ENCODE assay signal across 8 cellular contexts in the genomic region with DNA sequence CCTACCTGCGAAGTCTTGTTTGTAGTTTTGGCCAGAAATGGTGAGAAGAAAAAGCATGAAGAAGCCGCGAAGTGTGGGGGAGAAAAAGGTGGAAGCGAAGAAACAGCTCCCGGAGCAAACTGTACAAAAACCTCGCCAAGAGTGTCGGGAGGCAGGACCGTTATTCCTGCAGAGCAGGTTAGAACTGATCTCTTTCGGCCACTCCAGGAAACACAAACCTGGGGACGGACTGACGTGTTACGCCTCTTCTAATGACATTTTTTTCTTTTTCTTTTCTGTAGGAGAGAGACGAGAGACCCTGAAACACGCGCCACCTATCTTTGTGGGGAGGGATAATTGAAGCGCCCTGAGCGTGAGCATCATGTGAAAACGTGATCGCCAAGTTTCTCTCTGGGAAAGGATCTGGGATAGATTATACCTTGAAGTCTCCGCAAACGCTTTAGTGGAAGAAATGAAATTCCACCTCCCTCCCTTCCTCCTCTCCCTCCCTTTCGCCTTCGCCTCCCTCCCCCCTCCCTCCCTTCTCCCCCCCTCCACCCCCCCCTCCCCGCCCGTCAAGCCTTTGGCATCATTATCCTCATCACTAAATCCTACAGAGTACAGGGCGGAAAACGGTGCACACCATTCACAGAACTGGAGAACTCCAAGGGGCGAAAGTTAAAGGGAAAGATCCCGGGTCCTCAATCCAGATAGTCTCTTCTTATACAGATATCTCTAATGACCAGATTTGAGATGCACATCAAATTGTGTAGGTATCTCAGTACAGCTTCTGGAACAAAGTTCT. TPM values are rescaled to one million over a fixed set of nuclear protein-coding genes. Genes with fewer than 3 reads are reported as not detected.
DNase-seq lines count a peak whose midpoint lies in the region; ATAC-seq and TF ChIP-seq lines count a peak whose summit lies in the region.

TSS of gene ZEB2 (minus strand) at position 186 of the 784 bp plus-strand sequence. CDS start 2,769 bp downstream, outside the sequence.

- H3K27ac Mint-ChIP-seq in activated T-helper 2 cell treated with anti-CD3 and anti-CD28 coated beads, Interferon-gamma antibody, Interleukin-2, Interleukin-4, amounts not matched to agents 10 μg/mL and 5 μg/mL and 100 μg/mL, durations not matched to agents 14 hours and 24 hours and 36 hours, result no peak within 1 kb of the TSS
- H3K27ac Mint-ChIP-seq in glutamatergic neuron (ENCODE audit: unreplicated experiment), result no peak within 1 kb of the TSS

- H3K4me3 Mint-ChIP-seq in activated T-helper 2 cell treated with anti-CD3 and anti-CD28 coated beads, Interferon-gamma antibody, Interleukin-2, Interleukin-4, amounts not matched to agents 10 μg/mL and 5 μg/mL and 100 μg/mL, durations not matched to agents 14 hours and 24 hours and 36 hours (ENCODE audit: low read depth), result peak within 1 kb of the TSS; percentile 45
- H3K4me3 Mint-ChIP-seq in glutamatergic neuron (ENCODE audit: unreplicated experiment), result peak within 1 kb of the TSS; percentile 81

- TF ChIP-seq CTCF in glutamatergic neuron (IDR thresholded peaks at IDR 0.05; ENCODE audit: partially characterized antibody, unreplicated experiment) (peak; percentile 48), omental fat pad (IDR thresholded peaks at IDR 0.05) (no peak)

- peaks cover 34% of the 10 kb centered on the region for H3K27me3 Mint-ChIP-seq in activated T-helper 2 cell treated with anti-CD3 and anti-CD28 coated beads, Interferon-gamma antibody, Interleukin-2, Interleukin-4, amounts not matched to agents 10 μg/mL and 5 μg/mL and 100 μg/mL, durations not matched to agents 14 hours and 24 hours and 36 hours (ENCODE audit: low read depth)
- peaks cover 12% of the 10 kb centered on the region for H3K27me3 Mint-ChIP-seq in glutamatergic neuron (ENCODE audit: unreplicated experiment)

- intact Hi-C loops in activated T-helper 2 cell treated with anti-CD3 and anti-CD28 coated beads, Interferon-gamma antibody, Interleukin-2, Interleukin-4, amounts not matched to agents 10 μg/mL and 5 μg/mL and 100 μg/mL, durations not matched to agents 14 hours and 24 hours and 36 hours (cut with micrococcal nuclease), result loop anchor here (2.0 to 10.0 kb wide), 7 partner anchors 33 to 815 kb away; no protein-coding TSS in a partner anchor

- DNase-seq in NK-92 treated with Interleukin-12 subunit alpha and Interleukin-12 subunit beta, amount 100 ng/mL, for 24 hours (lab: John Stamatoyannopoulos, UW), result peak; percentile 53
- DNase-seq in NK-92 (lab: John Stamatoyannopoulos, UW; ENCODE audit: unreplicated experiment), result no peak
- peak; percentile 92 for DNase-seq in NCI-H2227 treated with DMSO at 0.1 percent for 48 hours (lab: John Stamatoyannopoulos, UW)
- DNase-seq in activated T-helper 2 cell treated with anti-CD3 and anti-CD28 coated beads, Interferon-gamma antibody, Interleukin-2, Interleukin-4, amounts not matched to agents 10 μg/mL and 5 μg/mL and 100 μg/mL, durations not matched to agents 14 hours and 24 hours and 36 hours (ENCODE audit: low spot score), result peak; percentile 30
- peak; percentile 57 for DNase-seq in glutamatergic neuron
- no peak for DNase-seq in omental fat pad (ENCODE audit: low spot score)

- peaks cover 9% of the 10 kb centered on the region for H3K36me3 Mint-ChIP-seq in activated T-helper 2 cell treated with anti-CD3 and anti-CD28 coated beads, Interferon-gamma antibody, Interleukin-2, Interleukin-4, amounts not matched to agents 10 μg/mL and 5 μg/mL and 100 μg/mL, durations not matched to agents 14 hours and 24 hours and 36 hours (ENCODE audit: low read depth)
- peaks cover 5% of the 10 kb centered on the region for H3K36me3 Mint-ChIP-seq in glutamatergic neuron (ENCODE audit: unreplicated experiment)

- H3K9me3 Mint-ChIP-seq in activated T-helper 2 cell treated with anti-CD3 and anti-CD28 coated beads, Interferon-gamma antibody, Interleukin-2, Interleukin-4, amounts not matched to agents 10 μg/mL and 5 μg/mL and 100 μg/mL, durations not matched to agents 14 hours and 24 hours and 36 hours, result no peaks in the 10 kb centered on the region
- peaks cover 16% of the 10 kb centered on the region for H3K9me3 Mint-ChIP-seq in glutamatergic neuron (ENCODE audit: unreplicated experiment)

- peaks cover 26% of the 10 kb centered on the region for H3K4me1 Mint-ChIP-seq in activated T-helper 2 cell treated with anti-CD3 and anti-CD28 coated beads, Interferon-gamma antibody, Interleukin-2, Interleukin-4, amounts not matched to agents 10 μg/mL and 5 μg/mL and 100 μg/mL, durations not matched to agents 14 hours and 24 hours and 36 hours (ENCODE audit: low read depth)
- peaks cover 30% of the 10 kb centered on the region for H3K4me1 Mint-ChIP-seq in glutamatergic neuron (ENCODE audit: low read depth, unreplicated experiment)

- ATAC-seq in omental fat pad (ENCODE audit: low FRiP score) (peak; percentile 6), GM18868 (IDR thresholded peaks at IDR 0.05; ENCODE audit: unreplicated experiment) (no peak), HG03095 (IDR thresholded peaks at IDR 0.05; ENCODE audit: unreplicated experiment) (no peak)

RNA-seq across cellular contexts. Expression of gene ZEB2, which starts in this region (rescaled TPM):
- total RNA-seq in activated T-helper 2 cell treated with anti-CD3 and anti-CD28 coated beads, Interferon-gamma antibody, Interleukin-2, Interleukin-4, amounts not matched to agents 10 μg/mL and 5 μg/mL and 100 μg/mL, durations not matched to agents 14 hours and 24 hours and 36 hours, result 50.9 and 53.2 TPM in 2 replicates
- 121 TPM for total RNA-seq in glutamatergic neuron (ENCODE audit: unreplicated experiment)
- 100 to 1,000 TPM; 168 to 344 (median 251) TPM for total RNA-seq in omental fat pad

Comparison
In these comparisons a context has a peak if more than half of its experiments do, and no peak if none do; other contexts are left out.
1. DNase-seq: peak in NK-92 treated with Interleukin-12 subunit alpha and Interleukin-12 subunit beta, amount 100 ng/mL, for 24 hours (single experiment), NCI-H2227 treated with DMSO at 0.1 percent for 48 hours (single experiment), activated T-helper 2 cell treated with anti-CD3 and anti-CD28 coated beads, Interferon-gamma antibody, Interleukin-2, Interleukin-4, amounts not matched to agents 10 μg/mL and 5 μg/mL and 100 μg/mL, durations not matched to agents 14 hours and 24 hours and 36 hours (single experiment) and glutamatergic neuron (single experiment); none in NK-92 (single experiment) and omental fat pad (single experiment).